10 cellular contexts compared by ENCODE assay signal in the genomic region with DNA sequence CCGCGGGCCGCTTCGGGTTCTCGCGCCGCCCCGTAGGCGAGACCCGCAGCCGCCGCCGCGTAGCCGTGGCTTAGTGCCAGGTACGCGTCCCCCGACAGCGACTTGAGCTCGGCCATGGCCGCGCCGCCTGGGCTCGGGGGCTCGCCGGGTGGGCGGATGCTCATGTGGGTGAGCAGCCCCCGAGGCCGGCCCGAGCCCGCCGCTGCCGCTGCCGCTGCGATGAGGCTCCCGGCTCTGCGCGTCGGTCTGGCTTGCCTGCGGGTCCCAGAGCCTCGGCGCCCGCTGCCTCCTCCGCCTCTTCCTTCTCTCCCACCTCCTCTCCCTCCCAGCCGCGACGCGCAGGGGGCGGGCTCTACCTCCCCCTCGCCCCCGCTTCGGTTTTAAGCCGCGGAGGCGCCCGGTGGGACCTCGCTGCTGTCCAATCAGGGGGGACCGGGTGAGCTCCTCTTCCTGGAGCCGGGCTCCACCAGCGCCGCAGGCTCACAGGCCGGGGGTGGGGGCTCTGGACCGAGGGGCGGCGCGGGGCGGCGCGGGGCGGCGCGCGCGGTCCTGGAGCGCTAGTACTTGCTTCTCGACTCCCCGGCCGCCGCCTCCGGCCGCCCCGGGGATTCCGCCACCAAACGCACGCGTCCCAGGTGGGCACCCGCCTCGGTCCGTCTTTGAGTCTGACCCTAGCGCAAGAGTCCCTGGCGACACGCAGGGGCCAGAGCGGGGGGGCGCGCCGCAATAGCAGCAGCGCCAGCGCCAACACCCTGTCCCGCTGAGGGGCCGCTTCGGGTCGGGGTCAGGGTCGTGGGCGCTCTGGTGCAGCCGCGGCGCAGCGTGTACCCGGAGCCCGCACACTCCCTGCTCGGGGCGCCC. TPM values are rescaled to one million over a fixed set of nuclear protein-coding genes. Genes with fewer than 3 reads are reported as not detected.
DNase-seq lines count a peak whose midpoint lies in the region; ATAC-seq, FAIRE-seq and TF ChIP-seq lines count a peak whose summit lies in the region.
"Had no signal": no experiment of that assay in that cellular context is flagged by ENCODE, and none has a peak within 500 bp of the region (broad histone marks: within the 10 kb centered on the region; RNA-seq: fewer than 3 reads in every experiment).

A gene (minus strand): TSS at position 354 of the 861 bp plus-strand sequence. CDS start 190 bp downstream, at position 164.

- no peaks in the 10 kb centered on the region for H3K9me1 ChIP-seq in endothelial cell of umbilical vein (replicated peaks; ENCODE audit: control insufficient read depth, extremely low read depth, insufficient read depth, low read length)

- peaks cover 31% of the 10 kb centered on the region for H3K4me1 Mint-ChIP-seq in stimulated activated effector memory CD8-positive, alpha-beta T cell treated with anti-CD3 and anti-CD28 coated beads, Interleukin-12 subunit alpha, Interleukin-12 subunit beta, amount 100 ng/mL, for 72 hours

- WGBS in SK-N-SH (ENCODE audit: low lambda C conversion rate), result 2% methylated on average over 24 of the region's 112 CpGs

- POLR2A ChIA-PET in endothelial cell of umbilical vein (lab: Charles Lee), result interaction anchor here (1.0 kb wide), 1 partner anchor 34 kb away, joined by 3 read pairs; no protein-coding TSS in a partner anchor
- POLR2A ChIA-PET in SK-N-SH (lab: Yijun Ruan, JAX), result no interaction called here

- H4K20me1 ChIP-seq in endothelial cell of umbilical vein (replicated peaks; ENCODE audit: control insufficient read depth, extremely low read depth, insufficient read depth, low read length) (no peaks in the 10 kb centered on the region), SK-N-SH (ENCODE audit: insufficient read depth) (no peaks in the 10 kb centered on the region)

- H3K9me2 ChIP-seq in SK-N-SH, result no peaks in the 10 kb centered on the region

- TF ChIP-seq CTCF in endothelial cell of umbilical vein (IDR thresholded peaks at IDR 0.05; ENCODE audit: extremely low read depth in 1 of 2, insufficient read depth in 1 of 2, low read depth in 1 of 2, low read length in 2 of 2), result no peak
- no peak for TF ChIP-seq CTCF in SK-N-SH (IDR thresholded peaks at IDR 0.05)

- DNase-seq in activated CD8-positive, alpha-beta memory T cell treated with anti-CD3 and anti-CD28 coated beads for 24 hours, result peak; percentile 65
- no peak for DNase-seq in activated CD8-positive, alpha-beta memory T cell treated with anti-CD3 and anti-CD28 coated beads, Interleukin-2, amount 50 U/mL, for 48 hours
- DNase-seq in NCI-H1105 (lab: John Stamatoyannopoulos, UW) (peak; percentile 61), endothelial cell of umbilical vein (ENCODE audit: low read depth, low spot score) (no peak), SK-N-SH (no peak)
- peak in 1 of 2 donors; percentile 55 for DNase-seq in stimulated activated effector memory CD8-positive, alpha-beta T cell treated with anti-CD3 and anti-CD28 coated beads, Interleukin-12 subunit alpha, Interleukin-12 subunit beta, amount 100 ng/mL, for 72 hours (ENCODE audit: low spot score in 2 of 2)
- DNase-seq: AML-193, HFFc6 had no signal

- intact Hi-C loops in endothelial cell of umbilical vein (cut with micrococcal nuclease), result no loop called here

- no peak within 1 kb of the TSS for H3K27ac Mint-ChIP-seq in stimulated activated effector memory CD8-positive, alpha-beta T cell treated with anti-CD3 and anti-CD28 coated beads, Interleukin-12 subunit alpha, Interleukin-12 subunit beta, amount 100 ng/mL, for 72 hours
- H3K27ac Mint-ChIP-seq: HFFc6 had no signal

- H3K36me3 ChIP-seq in endothelial cell of umbilical vein (ENCODE audit: control insufficient read depth in 2 of 2, extremely low read depth in 1 of 2, insufficient read depth in 2 of 2, low read length in 2 of 2) (no peaks in the 10 kb centered on the region), SK-N-SH (replicated peaks in 1 of 2; ENCODE audit: control insufficient read depth in 1 of 2, insufficient read depth in 2 of 2, low read length in 1 of 2) (no peaks in the 10 kb centered on the region)

- no peaks in the 10 kb centered on the region for H3K9me3 Mint-ChIP-seq in stimulated activated effector memory CD8-positive, alpha-beta T cell treated with anti-CD3 and anti-CD28 coated beads, Interleukin-12 subunit alpha, Interleukin-12 subunit beta, amount 100 ng/mL, for 72 hours
- H3K9me3 Mint-ChIP-seq: HFFc6 had no signal

- peak within 1 kb of the TSS; percentile 75 for H3K4me3 Mint-ChIP-seq in stimulated activated effector memory CD8-positive, alpha-beta T cell treated with anti-CD3 and anti-CD28 coated beads, Interleukin-12 subunit alpha, Interleukin-12 subunit beta, amount 100 ng/mL, for 72 hours
- H3K4me3 Mint-ChIP-seq: HFFc6 had no signal

- peaks cover 4% of the 10 kb centered on the region for H3F3A ChIP-seq in SK-N-SH (replicated peaks; ENCODE audit: insufficient read depth)

- TF ChIP-seq EP300 in SK-N-SH (IDR thresholded peaks at IDR 0.05; ENCODE audit: borderline replicate concordance in 1 of 2, low read depth in 1 of 2, low read length in 1 of 2), result no peak

- no peak for FAIRE-seq in endothelial cell of umbilical vein (lab: Jason Lieb, UNC)

- no peak for TF ChIP-seq POLR2A in endothelial cell of umbilical vein (IDR thresholded peaks at IDR 0.05; ENCODE audit: low read depth, low read length)

- peaks cover 63 to 85% of the 10 kb centered on the region in 2 experiments for H3K27me3 ChIP-seq in endothelial cell of umbilical vein (ENCODE audit: control insufficient read depth in 2 of 2, insufficient read depth in 2 of 2, low read length in 2 of 2)
- H3K27me3 ChIP-seq in SK-N-SH (ENCODE audit: insufficient read depth), result peaks cover 94% of the 10 kb centered on the region

- H3K9ac ChIP-seq in endothelial cell of umbilical vein (replicated peaks; ENCODE audit: extremely low read depth, insufficient read depth, low read length) (no peak within 1 kb of the TSS), SK-N-SH (no peak within 1 kb of the TSS)

- TF ChIP-seq RAD21 in SK-N-SH (IDR thresholded peaks at IDR 0.05; ENCODE audit: low read length), result no peak

- ATAC-seq in stimulated activated effector memory CD8-positive, alpha-beta T cell treated with anti-CD3 and anti-CD28 coated beads, Interleukin-12 subunit alpha, Interleukin-12 subunit beta, amount 100 ng/mL, for 72 hours, result no peak
- ATAC-seq in GM19455 (IDR thresholded peaks at IDR 0.05; ENCODE audit: unreplicated experiment) (no peak), GM19397 (IDR thresholded peaks at IDR 0.05; ENCODE audit: unreplicated experiment) (no peak)

- H3K4me3 ChIP-seq in endothelial cell of umbilical vein (replicated peaks in 1 of 3; ENCODE audit: insufficient read depth in 1 of 3, low read depth in 1 of 3, low read length in 3 of 3), result no peak within 1 kb of the TSS
- no peak within 1 kb of the TSS for H3K4me3 ChIP-seq in SK-N-SH (ENCODE audit: low read depth in 2 of 2, low read length in 1 of 2)

- no TSS peak for BruUV-seq in endothelial cell of umbilical vein (replicated peaks; lab: Mats Ljungman, UMichigan)

- H3K9me3 ChIP-seq in endothelial cell of umbilical vein (replicated peaks; ENCODE audit: control insufficient read depth, insufficient read depth, low read length), result no peaks in the 10 kb centered on the region
- no peaks in the 10 kb centered on the region for H3K9me3 ChIP-seq in SK-N-SH

- peaks cover 9% of the 10 kb centered on the region for H3K36me3 Mint-ChIP-seq in stimulated activated effector memory CD8-positive, alpha-beta T cell treated with anti-CD3 and anti-CD28 coated beads, Interleukin-12 subunit alpha, Interleukin-12 subunit beta, amount 100 ng/mL, for 72 hours

- no peak within 1 kb of the TSS for H2AFZ ChIP-seq in endothelial cell of umbilical vein (ENCODE audit: low read depth, low read length)
- H2AFZ ChIP-seq in SK-N-SH (ENCODE audit: low read depth), result no peak within 1 kb of the TSS

- H3K4me1 ChIP-seq in endothelial cell of umbilical vein (ENCODE audit: control insufficient read depth, extremely low read depth, insufficient read depth, low read length) (no peaks in the 10 kb centered on the region), SK-N-SH (ENCODE audit: control insufficient read depth in 1 of 2, insufficient read depth in 2 of 2, low read depth in 1 of 2, low read length in 1 of 2) (peaks cover 0 to 3% of the 10 kb centered on the region in 2 experiments; a peak in 1 of 4 replicates)

- H3K79me2 ChIP-seq in endothelial cell of umbilical vein (ENCODE audit: control insufficient read depth, insufficient read depth, low read length) (no peaks in the 10 kb centered on the region), SK-N-SH (ENCODE audit: insufficient read depth) (no peaks in the 10 kb centered on the region)

- no peak within 1 kb of the TSS for H3K27ac ChIP-seq in endothelial cell of umbilical vein (ENCODE audit: insufficient read depth, low read depth, low read length)
- no peak within 1 kb of the TSS for H3K27ac ChIP-seq in SK-N-SH (ENCODE audit: low read depth in 2 of 2, low read length in 1 of 2)

- dilution Hi-C loops in endothelial cell of umbilical vein (cut with MboI; ENCODE audit: extremely low pct_ligation_motif_present, low sequenced_read_pairs), result no loop called here

- H3K4me2 ChIP-seq in endothelial cell of umbilical vein (ENCODE audit: insufficient read depth, low read length) (no peak within 1 kb of the TSS), SK-N-SH (no peak within 1 kb of the TSS)

- CTCF ChIA-PET in endothelial cell of umbilical vein (lab: Charles Lee), result interaction anchor here (0.7 to 1.2 kb wide), 2 partner anchors 13 to 217 kb away, joined by 3 read pairs; no protein-coding TSS in a partner anchor
- CTCF ChIA-PET in SK-N-SH (lab: Yijun Ruan, JAX), result interaction anchor here (1.0 to 1.6 kb wide), 3 partner anchors 46 to 184 kb away, joined by 3 to 4 read pairs (median 4); no protein-coding TSS in a partner anchor

TF ChIP-seq in endothelial cell of umbilical vein, 7 proteins besides CTCF, POLR2A, EP300 and RAD21:
- TF ChIP-seq MYC (IDR thresholded peaks at IDR 0.05; ENCODE audit: low read depth, low read length), result no peak
- peak; percentile 70 for TF ChIP-seq EZH2 (IDR thresholded peaks at IDR 0.05; ENCODE audit: borderline replicate concordance, low read depth, low read length, severe bottlenecking)

TF ChIP-seq in SK-N-SH, 30 proteins besides CTCF, POLR2A, EP300 and RAD21 (continues in another document):
- TF ChIP-seq GABPA (IDR thresholded peaks at IDR 0.05; ENCODE audit: low read depth) (no peak), SIN3A (IDR thresholded peaks at IDR 0.05; ENCODE audit: borderline replicate concordance, low read depth, low read length) (no peak)

RNA-seq across cellular contexts. Expression of the gene that starts here (rescaled TPM):
- not detected in 2 replicates for total RNA-seq in endothelial cell of umbilical vein
- polyA plus RNA-seq in endothelial cell of umbilical vein (not detected in 2 replicates), SK-N-SH (2012; rRNA removed) (not detected in 2 replicates)
- polyA plus RNA-seq in endothelial cell of umbilical vein (2011; cell fraction: cytosol; rRNA removed), result not detected in 2 replicates
- polyA plus RNA-seq in endothelial cell of umbilical vein (2011; cell fraction: nucleus; rRNA removed), result not detected in 2 replicates
- polyA plus RNA-seq in endothelial cell of umbilical vein (2012), result not detected in 2 replicates
- polyA minus RNA-seq in endothelial cell of umbilical vein, result not detected in 2 replicates
- polyA minus RNA-seq in endothelial cell of umbilical vein (2011; cell fraction: cytosol; rRNA and poly(A)+ RNA removed), result not detected
- not detected in 2 replicates for polyA minus RNA-seq in endothelial cell of umbilical vein (2011; cell fraction: nucleus; rRNA and poly(A)+ RNA removed)
- polyA plus RNA-seq in SK-N-SH (2012; cell fraction: cytosol; rRNA removed), result not detected in 2 replicates
- not detected in 2 replicates for polyA plus RNA-seq in SK-N-SH (2012; cell fraction: nucleus; rRNA removed)
- total RNA-seq: HFFc6 had no signal

Comparison
In these comparisons a context has a peak if more than half of its experiments do, and no peak if none do; other contexts are left out.
1. DNase-seq: peak in activated CD8-positive, alpha-beta memory T cell treated with anti-CD3 and anti-CD28 coated beads for 24 hours (single experiment) and NCI-H1105 (single experiment); none in activated CD8-positive, alpha-beta memory T cell treated with anti-CD3 and anti-CD28 coated beads, Interleukin-2, amount 50 U/mL, for 48 hours (single experiment), endothelial cell of umbilical vein (single experiment) and SK-N-SH (single experiment).